8 cellular contexts compared by ENCODE assay signal in the genomic region with DNA sequence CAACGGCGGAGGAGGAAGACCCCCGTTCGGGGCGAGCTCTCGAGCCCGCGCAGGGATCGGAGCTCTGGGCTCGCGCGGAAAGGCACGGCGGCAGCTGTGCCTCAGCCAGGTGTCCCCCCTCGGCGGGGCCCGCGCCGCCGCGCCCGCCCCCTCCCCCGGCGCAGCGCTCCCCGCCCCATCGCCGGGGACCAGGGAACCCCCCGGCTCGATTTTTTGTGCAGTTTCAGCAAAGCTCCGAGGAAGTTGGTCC.
DNase-seq lines count a peak whose midpoint lies in the region; TF ChIP-seq lines count a peak whose summit lies in the region.

No MANE protein-coding gene starts in this region.

- H3K4me1 ChIP-seq in ACC112 (ENCODE audit: control insufficient read depth, insufficient read depth, low read length, unreplicated experiment) (peaks cover 12% of the 10 kb centered on the region), endodermal cell (ENCODE audit: control insufficient read depth, insufficient read depth, low read length) (peaks cover 26% of the 10 kb centered on the region)

- 0% methylated on average over 31 of the region's 31 CpGs; no CpG with 5 or more reads in 1 of the 2 experiments for WGBS in endodermal cell (ENCODE audit: insufficient coverage in 1 of 2, insufficient read length in 1 of 2), 2 experiments

- no peaks in the 10 kb centered on the region for H3K9me3 ChIP-seq in endodermal cell (ENCODE audit: control insufficient read depth, low read length)

- peak; percentile 77 for DNase-seq in GM20000 (ENCODE audit: low spot score)
- peak; percentile 92 for DNase-seq in NCI-H82 (lab: John Stamatoyannopoulos, UW)
- no peak for DNase-seq in endodermal cell
- DNase-seq in neural crest cell (ENCODE audit: low read depth, low spot score): no peak
- no peak for DNase-seq in COLO829 (ENCODE audit: low spot score)
- no peak for DNase-seq in activated CD4-positive, alpha-beta T cell treated with anti-CD3 and anti-CD28 coated beads for 1 hour
- DNase-seq in kidney tubule cell (ENCODE audit: low spot score): no peak

- H3K27me3 Mint-ChIP-seq in endodermal cell (ENCODE audit: insufficient read depth): peaks cover 83% of the 10 kb centered on the region
- peaks cover 74% of the 10 kb centered on the region for H3K27me3 Mint-ChIP-seq in neural crest cell (ENCODE audit: low read depth)

- peak overlapping the region; percentile 82 for H2AFZ ChIP-seq in ACC112 (ENCODE audit: low read length, unreplicated experiment)

- no peak overlapping the region for H3K9ac ChIP-seq in endodermal cell (ENCODE audit: extremely low read depth, low read length, poor library complexity, severe bottlenecking)

- peak overlapping the region; percentile 86 for H3K27ac ChIP-seq in ACC112 (ENCODE audit: low read depth, low read length)
- H3K27ac ChIP-seq in endodermal cell (ENCODE audit: low read depth, low read length): peak overlapping the region; percentile 71

- H3K79me2 ChIP-seq in ACC112 (ENCODE audit: control insufficient read depth, insufficient read depth, low read length, unreplicated experiment): no peaks in the 10 kb centered on the region

- no peaks in the 10 kb centered on the region for H3K9me3 Mint-ChIP-seq in endodermal cell
- H3K9me3 Mint-ChIP-seq in neural crest cell: no peaks in the 10 kb centered on the region

- H3K36me3 ChIP-seq in ACC112 (ENCODE audit: insufficient read depth, low read length) (no peaks in the 10 kb centered on the region), endodermal cell (ENCODE audit: control insufficient read depth, insufficient read depth, low read length) (no peaks in the 10 kb centered on the region)

- no peak for TF ChIP-seq CTCF in GM20000 (IDR thresholded peaks at IDR 0.05; ENCODE audit: extremely low read depth, missing control alignments)
- no peak for TF ChIP-seq CTCF in endodermal cell (conservative IDR thresholded peaks at IDR 0.05)
- no peak for TF ChIP-seq CTCF in neural crest cell (conservative IDR thresholded peaks at IDR 0.05)

- H3K4me1 Mint-ChIP-seq in endodermal cell: peaks cover 55% of the 10 kb centered on the region
- H3K4me1 Mint-ChIP-seq in neural crest cell: peaks cover 56% of the 10 kb centered on the region

- H3K27ac Mint-ChIP-seq in endodermal cell (no peak overlapping the region), neural crest cell (ENCODE audit: unreplicated experiment) (no peak overlapping the region)

- no peaks in the 10 kb centered on the region; the same call in 1 of the 2 replicates for H3K27me3 ChIP-seq in ACC112 (ENCODE audit: insufficient read depth, low read length)
- H3K27me3 ChIP-seq in endodermal cell (ENCODE audit: control insufficient read depth, insufficient read depth, low read length, poor library complexity, severe bottlenecking): peaks cover 84% of the 10 kb centered on the region

- H3K4me3 ChIP-seq in ACC112 (ENCODE audit: low read depth, low read length) (peak overlapping the region; percentile 95), endodermal cell (ENCODE audit: low read length) (peak overlapping the region; percentile 85)

- peak overlapping the region; percentile 61 for H3K4me3 Mint-ChIP-seq in endodermal cell
- peak overlapping the region; percentile 92 for H3K4me3 Mint-ChIP-seq in neural crest cell

- H3K36me3 Mint-ChIP-seq in endodermal cell (ENCODE audit: low read depth) (no peaks in the 10 kb centered on the region), neural crest cell (ENCODE audit: low read depth) (peaks cover 3% of the 10 kb centered on the region)

Comparison
In these comparisons a context has a peak if more than half of its experiments do, and no peak if none do; other contexts are left out.
1. DNase-seq: peak in GM20000 (single experiment) and NCI-H82 (single experiment); none in endodermal cell (single experiment), neural crest cell (single experiment), COLO829 (single experiment), activated CD4-positive, alpha-beta T cell treated with anti-CD3 and anti-CD28 coated beads for 1 hour (single experiment) and kidney tubule cell (single experiment).